ENCODE assay signal across 8 cellular contexts in the genomic region with DNA sequence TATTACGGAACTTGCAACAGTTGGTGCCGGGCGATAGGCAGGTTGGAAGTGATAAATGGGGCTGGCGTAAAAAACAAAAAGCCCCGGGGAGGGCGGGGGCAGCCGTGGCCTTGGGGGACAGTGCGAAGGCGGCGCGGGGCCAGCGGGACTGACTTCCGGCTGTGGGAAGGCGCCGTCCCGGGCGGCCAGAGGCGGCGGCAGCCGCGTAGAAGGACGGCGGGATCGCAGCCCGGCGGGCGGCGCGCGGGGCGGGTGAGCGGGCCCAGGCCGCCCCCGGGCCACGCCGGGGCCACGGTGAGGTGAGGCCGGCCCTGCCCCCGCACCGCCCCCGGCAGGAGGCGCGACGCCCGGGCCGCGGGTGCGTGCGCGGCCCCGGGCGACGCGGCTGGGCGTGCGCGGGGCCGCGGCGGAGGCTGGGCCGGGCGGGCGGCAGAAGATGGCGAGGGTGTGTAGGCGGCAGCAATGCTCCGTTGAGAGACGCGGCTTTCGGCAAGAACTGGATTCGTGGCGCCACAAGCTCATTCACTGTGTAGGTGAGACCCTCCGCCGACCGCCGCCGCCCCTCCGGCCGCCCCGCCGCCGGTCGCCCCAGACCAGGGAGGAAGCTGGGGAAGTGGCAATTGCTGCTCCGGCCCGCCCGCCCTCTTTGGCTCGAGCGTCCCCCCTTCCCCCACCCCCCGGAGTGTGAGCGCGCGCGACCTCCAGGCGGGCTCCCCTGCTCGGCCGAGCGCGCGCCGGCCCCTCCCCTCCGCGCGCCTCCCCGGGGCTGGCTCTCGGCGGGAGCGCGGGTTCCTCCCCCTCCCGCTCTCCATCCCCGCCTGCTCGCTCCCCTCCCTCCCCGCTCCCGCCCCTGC. TPM values are rescaled to one million over a fixed set of nuclear protein-coding genes. Genes with fewer than 3 reads are reported as not detected.
DNase-seq lines count a peak whose midpoint lies in the region; ATAC-seq and TF ChIP-seq lines count a peak whose summit lies in the region.

A gene (plus strand): TSS at position 432 of the 854 bp plus-strand sequence. CDS start 116,760 bp downstream, outside the sequence.

- peak; percentile 85 for DNase-seq in CD14-positive monocyte (ENCODE audit: low spot score)
- peak; percentile 88 to 93 for DNase-seq in NOMO-1 (lab: John Stamatoyannopoulos, UW; ENCODE audit: unreplicated experiment in 2 of 2)
- peak; percentile 95 for DNase-seq in activated CD8-positive, alpha-beta memory T cell treated with anti-CD3 and anti-CD28 coated beads for 24 hours
- DNase-seq in effector CD8-positive, alpha-beta T cell (lab: John Stamatoyannopoulos, UW) = peak; percentile 73
- peak; percentile 89 for DNase-seq in medulla oblongata (ENCODE audit: extremely low spot score)
- peak; percentile 62 to 82 (median 66) for DNase-seq in stimulated activated CD4-positive, alpha-beta T cell treated with anti-CD3 and anti-CD28 coated beads, TNF-alpha, amount 100 ng/mL, for 48 hours (ENCODE audit: low read depth in 3 of 3)

- peak within 1 kb of the TSS; percentile 90 to 97 (median 94) for H3K27ac Mint-ChIP-seq in CD14-positive monocyte

- peak within 1 kb of the TSS; percentile 87 to 90 for H3K4me3 Mint-ChIP-seq in CD14-positive monocyte

- H3K9me3 Mint-ChIP-seq in CD14-positive monocyte = peaks cover 0 to 1% (median 0%) of the 10 kb centered on the region in 7 donors

- no peak for TF ChIP-seq CTCF in CD14-positive monocyte (IDR thresholded peaks at IDR 0.05)

- intact Hi-C loops in CD14-positive monocyte (cut with micrococcal nuclease) = loop anchor here (2.0 to 5.0 kb wide), 4 partner anchors 65 to 190 kb away; no protein-coding TSS in a partner anchor

- H3K36me3 Mint-ChIP-seq in CD14-positive monocyte = peaks cover 0 to 7% of the 10 kb centered on the region in 2 donors

- peaks cover 0 to 3% (median 0%) of the 10 kb centered on the region in 3 donors for H3K27me3 Mint-ChIP-seq in CD14-positive monocyte (ENCODE audit: low read depth in 3 of 3)

- ATAC-seq in GM19351 (IDR thresholded peaks at IDR 0.05; ENCODE audit: unreplicated experiment) (peak; percentile 60), HG03520 (IDR thresholded peaks at IDR 0.05; ENCODE audit: unreplicated experiment) (peak; percentile 49)

- peaks cover 52% of the 10 kb centered on the region for H3K4me1 Mint-ChIP-seq in CD14-positive monocyte

RNA-seq across cellular contexts. Expression of the gene that starts here (rescaled TPM):
- polyA plus RNA-seq in CD14-positive monocyte = 10 to 100 TPM in 1 of 2 donors, 1 to 10 TPM in 1; 10.0 to 11.8 TPM

Comparison
In these comparisons a context has a peak if more than half of its experiments do, and no peak if none do; other contexts are left out.
1. Peak in every context shown above with its lines: DNase-seq and ATAC-seq.